8 cellular contexts compared by ENCODE assay signal in genomic region chr5:320524-321232, GRCh38. TPM values are rescaled to one million over a fixed set of nuclear protein-coding genes. Genes with fewer than 3 reads are reported as not detected.
DNase-seq lines count a peak whose midpoint lies in the region; ATAC-seq and TF ChIP-seq lines count a peak whose summit lies in the region.

No MANE protein-coding gene starts in this region.

- no CpG with 5 or more reads among the region's 65 CpGs for WGBS in neuronal stem cell (ENCODE audit: extremely low coverage in 2 of 2, insufficient read length in 2 of 2, insufficient replicate concordance in 1 of 2), 2 donors

- no peak overlapping the region for H2BK15ac ChIP-seq in neuronal stem cell (ENCODE audit: low read length)

- intact Hi-C loops in Calu3 (cut with micrococcal nuclease; ENCODE audit: unreplicated experiment) (no loop called here), colonic mucosa (cut with DNase I) (loop anchor here (5.0 kb wide), 1 partner anchor 107 kb away; no protein-coding TSS in a partner anchor), CD14-positive monocyte (cut with micrococcal nuclease) (no loop called here)

- H3K4me2 ChIP-seq in neuronal stem cell (ENCODE audit: insufficient read depth, low read length, poor library complexity, severe bottlenecking) = peak overlapping the region; percentile 87

- no peak overlapping the region for H2BK12ac ChIP-seq in neuronal stem cell (ENCODE audit: low read length)

- no peak overlapping the region for H4K8ac ChIP-seq in neuronal stem cell (ENCODE audit: low read depth, low read length)

- no TSS peak for BruUV-seq in Calu3 (replicated peaks; lab: Mats Ljungman, UMichigan)

- ATAC-seq in HG03175 (IDR thresholded peaks at IDR 0.05; ENCODE audit: unreplicated experiment) (peak; percentile 3), HG03025 (IDR thresholded peaks at IDR 0.05; ENCODE audit: low FRiP score, unreplicated experiment) (no peak), HG02759 (IDR thresholded peaks at IDR 0.05; ENCODE audit: unreplicated experiment) (no peak)

- H2AK5ac ChIP-seq in neuronal stem cell (ENCODE audit: low read depth, low read length) = peak overlapping the region; percentile 46

- H2BK5ac ChIP-seq in neuronal stem cell (ENCODE audit: low read length) = no peak overlapping the region

- H3K23ac ChIP-seq in neuronal stem cell (ENCODE audit: low read depth, low read length, poor library complexity) = no peak overlapping the region

- peak overlapping the region; percentile 44 for H3K4me3 ChIP-seq in colonic mucosa
- H3K4me3 ChIP-seq in neuronal stem cell (ENCODE audit: low read length in 2 of 2) = peak overlapping the region; percentile 47 to 82

- H3K9me3 ChIP-seq in colonic mucosa (no peaks in the 10 kb centered on the region), neuronal stem cell (replicated peaks in 1 of 2; ENCODE audit: control insufficient read depth in 2 of 2, insufficient read depth in 1 of 2, low read depth in 1 of 2, low read length in 2 of 2) (peaks cover 5 to 17% of the 10 kb centered on the region in 2 donors)

- H3K27me3 ChIP-seq in colonic mucosa = peaks cover 38% of the 10 kb centered on the region
- H3K27me3 ChIP-seq in neuronal stem cell (ENCODE audit: control insufficient read depth in 3 of 3, insufficient read depth in 3 of 3, low read depth in 1 of 3, low read length in 3 of 3) = peaks cover 33 to 58% (median 51%) of the 10 kb centered on the region in 3 experiments

- H3K36me3 Mint-ChIP-seq in Calu3 (ENCODE audit: insufficient read depth, unreplicated experiment) (peaks cover 19% of the 10 kb centered on the region), CD14-positive monocyte (peaks cover 9 to 11% of the 10 kb centered on the region in 2 donors)

- TF ChIP-seq CTCF in Calu3 (IDR thresholded peaks at IDR 0.05; ENCODE audit: unreplicated experiment) (no peak), colonic mucosa (IDR thresholded peaks at IDR 0.05) (no peak), CD14-positive monocyte (IDR thresholded peaks at IDR 0.05) (no peak)

- H2AFZ ChIP-seq in neuronal stem cell (ENCODE audit: low read length) = peak overlapping the region; percentile 99

- H3K14ac ChIP-seq in neuronal stem cell (ENCODE audit: low read length) = peak overlapping the region; percentile 56

- no peaks in the 10 kb centered on the region for H3K9me3 Mint-ChIP-seq in Calu3 (ENCODE audit: low read depth, unreplicated experiment)
- peaks cover 0 to 10% (median 6%) of the 10 kb centered on the region in 7 donors for H3K9me3 Mint-ChIP-seq in CD14-positive monocyte

- no peak overlapping the region for H2BK120ac ChIP-seq in neuronal stem cell (ENCODE audit: low read depth, low read length)

- H3K27ac Mint-ChIP-seq in Calu3 (ENCODE audit: unreplicated experiment) (no peak overlapping the region), CD14-positive monocyte (peak overlapping the region in 1 of 7 donors; percentile 6)

- peak overlapping the region; percentile 64 for H3K4me3 Mint-ChIP-seq in Calu3 (ENCODE audit: low read depth, unreplicated experiment)
- peak overlapping the region in 1 of 2 donors; percentile 84 for H3K4me3 Mint-ChIP-seq in CD14-positive monocyte

- H3K79me1 ChIP-seq in neuronal stem cell (ENCODE audit: low read depth, low read length) = peaks cover 3% of the 10 kb centered on the region

- H3K27me3 Mint-ChIP-seq in Calu3 (ENCODE audit: unreplicated experiment) (peaks cover 14% of the 10 kb centered on the region), CD14-positive monocyte (ENCODE audit: low read depth in 3 of 3) (peaks cover 53 to 65% (median 55%) of the 10 kb centered on the region in 3 donors)

- H3K18ac ChIP-seq in neuronal stem cell (ENCODE audit: low read length) = peak overlapping the region; percentile 89

- DNase-seq in Calu3 = no peak
- no peak for DNase-seq in colonic mucosa
- no peak for DNase-seq in neuronal stem cell (ENCODE audit: low spot score)
- DNase-seq in NCI-H1105 (lab: John Stamatoyannopoulos, UW) = no peak
- DNase-seq in CD14-positive monocyte (ENCODE audit: low spot score) = no peak

- H3K4ac ChIP-seq in neuronal stem cell (ENCODE audit: low read length) = no peak overlapping the region

- no peak overlapping the region for H3K9ac ChIP-seq in colonic mucosa (ENCODE audit: low read depth in 2 of 2, low read length in 2 of 2)
- H3K9ac ChIP-seq in neuronal stem cell (ENCODE audit: low read depth, low read length, poor library complexity) = peak overlapping the region; percentile 72

- H3K36me3 ChIP-seq in colonic mucosa = no peaks in the 10 kb centered on the region
- H3K36me3 ChIP-seq in neuronal stem cell (replicated peaks in 1 of 2; ENCODE audit: control insufficient read depth in 2 of 2, insufficient read depth in 2 of 2, low read length in 2 of 2) = peaks cover 0 to 11% of the 10 kb centered on the region in 2 donors

- H3K27ac ChIP-seq in colonic mucosa = no peak overlapping the region
- no peak overlapping the region for H3K27ac ChIP-seq in neuronal stem cell (replicated peaks; ENCODE audit: low read length)

- H3K4me1 ChIP-seq in colonic mucosa = peaks cover 7% of the 10 kb centered on the region
- H3K4me1 ChIP-seq in neuronal stem cell (ENCODE audit: control insufficient read depth in 2 of 2, insufficient read depth in 1 of 2, low read depth in 1 of 2, low read length in 2 of 2) = peaks cover 3 to 13% of the 10 kb centered on the region in 2 donors

- peaks cover 8% of the 10 kb centered on the region for H3K4me1 Mint-ChIP-seq in Calu3 (ENCODE audit: low read depth, unreplicated experiment)
- peaks cover 5% of the 10 kb centered on the region for H3K4me1 Mint-ChIP-seq in CD14-positive monocyte

- H4K91ac ChIP-seq in neuronal stem cell (ENCODE audit: low read depth, low read length, poor library complexity) = no peak overlapping the region

- CTCF ChIA-PET in Calu3 (lab: Charles Lee) = interaction anchor here (0.6 to 1.5 kb wide), 3 partner anchors 12 to 110 kb away, joined by 3 to 5 read pairs (median 3); no protein-coding TSS in a partner anchor

RNA-seq across cellular contexts. Expression of gene AHRR, which starts 0.8 kb away (rescaled TPM):
- 1.3 TPM in 2 replicates for total RNA-seq in Calu3 (2022)
- total RNA-seq in colonic mucosa = 1 to 10 TPM; 1.9 to 2.1 TPM
- polyA plus RNA-seq in neuronal stem cell (2013, experiment 1 of 2) = 0.26 TPM
- 0.28 TPM for polyA plus RNA-seq in neuronal stem cell (2013, experiment 2 of 2)
- polyA plus RNA-seq in CD14-positive monocyte = under 1 TPM in 1 of 2 donors, not detected in 1; 0.15 TPM

RNA-seq across cellular contexts. Expression of gene PDCD6, which starts 49.2 kb away (rescaled TPM):
- total RNA-seq in Calu3 (2022) (109 and 127 TPM in 2 replicates), colonic mucosa (100 to 1,000 TPM; 111 to 142 TPM)
- polyA plus RNA-seq in neuronal stem cell (2013, experiment 1 of 2) = 55.8 TPM
- 53.8 TPM for polyA plus RNA-seq in neuronal stem cell (2013, experiment 2 of 2)
- 100 to 1,000 TPM; 212 to 219 TPM for polyA plus RNA-seq in CD14-positive monocyte
